Comparison of ENCODE assay signal across 15 cellular contexts in genomic region chr1:93905051-93905450, GRCh38. TPM values are rescaled to one million over a fixed set of nuclear protein-coding genes. Genes with fewer than 3 reads are reported as not detected.
A peak's percentile ranks its signal among the peaks of the same experiment; 100 is the strongest.
DNase-seq lines count a peak whose midpoint lies in the region; TF ChIP-seq lines count a peak whose summit lies in the region.
"Had no signal": no experiment of that assay in that cellular context is flagged by ENCODE, and none has a peak within 500 bp of the region (broad histone marks: within the 10 kb centered on the region; RNA-seq: fewer than 3 reads in every experiment).

No MANE protein-coding gene starts in this region.

- peaks cover 22% of the 10 kb centered on the region for H3K36me3 Mint-ChIP-seq in activated CD4-positive, alpha-beta memory T cell treated with anti-CD3 and anti-CD28 coated beads, Interleukin-2, amount 10 ng/mL, durations not matched to agents 7 days and 5 days (ENCODE audit: low read depth)

- 0 out of 22 replicates have a peak overlapping the region, but pooled peaks of 1 of the 11 experiments have one; percentile 20 for H3K9ac ChIP-seq in BLaER1 treated with 17β-estradiol and CSF1 and Interleukin-3, amounts not matched to agents 10 nM and 100 nM

- H2AFZ ChIP-seq in hepatocyte, result no peak overlapping the region

- WGBS in hepatocyte (ENCODE audit: low lambda C conversion rate, missing lambda C conversion rate), result 79% methylated on average over 1 of the region's 1 CpG
- WGBS in suprapubic skin, result 91% methylated on average over 1 of the region's 1 CpG
- 69 to 96% (median 83%) methylated on average over 1 of the region's 1 CpG for WGBS in adrenal gland, 4 donors

- CTCF ChIA-PET in activated CD4-positive, alpha-beta memory T cell treated with anti-CD3 and anti-CD28 coated beads, Interleukin-2, amount 10 ng/mL, durations not matched to agents 7 days and 5 days (lab: Charles Lee), result interaction anchor here (0.8 to 1.5 kb wide), 2 partner anchors 59 to 61 kb away, joined by 3 to 4 read pairs; no protein-coding TSS in a partner anchor

- POLR2A ChIA-PET in activated CD4-positive, alpha-beta memory T cell treated with anti-CD3 and anti-CD28 coated beads, Interleukin-2, amount 10 ng/mL, durations not matched to agents 7 days and 5 days (lab: Charles Lee), result interaction anchor here (1.2 to 2.8 kb wide), 2 partner anchors 27 to 560 kb away, joined by 3 to 23 read pairs; partner anchors contain the start of gene DNTTIP2

- H3K27ac Mint-ChIP-seq in activated CD4-positive, alpha-beta memory T cell treated with anti-CD3 and anti-CD28 coated beads, Interleukin-2, amount 10 ng/mL, durations not matched to agents 7 days and 5 days, result peak overlapping the region; percentile 75
- H3K27ac Mint-ChIP-seq: nephron progenitor cell had no signal

- no peak overlapping the region for H3K4me3 Mint-ChIP-seq in activated CD4-positive, alpha-beta memory T cell treated with anti-CD3 and anti-CD28 coated beads, Interleukin-2, amount 10 ng/mL, durations not matched to agents 7 days and 5 days
- H3K4me3 Mint-ChIP-seq: activated naive CD8-positive, alpha-beta T cell; nephron progenitor cell had no signal

- no peaks in the 10 kb centered on the region for H3K9me2 ChIP-seq in hepatocyte (replicated peaks; ENCODE audit: insufficient read depth)

- peak overlapping the region; percentile 15 to 93 (median 57); a peak in 21 of 22 replicates for H3K4me2 ChIP-seq in BLaER1 treated with 17β-estradiol and CSF1 and Interleukin-3, amounts not matched to agents 10 nM and 100 nM
- peak overlapping the region; percentile 2 for H3K4me2 ChIP-seq in hepatocyte

- H3K27me3 ChIP-seq in BLaER1 treated with 17β-estradiol and CSF1 and Interleukin-3, amounts not matched to agents 10 nM and 100 nM, result no peaks in the 10 kb centered on the region
- H3K27me3 ChIP-seq in hepatocyte, result no peaks in the 10 kb centered on the region
- H3K27me3 ChIP-seq in suprapubic skin, result no peaks in the 10 kb centered on the region
- H3K27me3 ChIP-seq in adrenal gland, result no peaks in the 10 kb centered on the region

- TF ChIP-seq CTCF in hepatocyte (IDR thresholded peaks at IDR 0.05; ENCODE audit: poor library complexity) (no peak), suprapubic skin (IDR thresholded peaks at IDR 0.05) (no peak), adrenal gland (IDR thresholded peaks at IDR 0.05) (no peak)

- H3K27me3 Mint-ChIP-seq in activated CD4-positive, alpha-beta memory T cell treated with anti-CD3 and anti-CD28 coated beads, Interleukin-2, amount 10 ng/mL, durations not matched to agents 7 days and 5 days, result no peaks in the 10 kb centered on the region
- H3K27me3 Mint-ChIP-seq: activated naive CD8-positive, alpha-beta T cell had no signal

- TF ChIP-seq EP300 in suprapubic skin (IDR thresholded peaks at IDR 0.05), result no peak

- H3K27ac ChIP-seq in BLaER1 treated with 17β-estradiol and CSF1 and Interleukin-3, amounts not matched to agents 10 nM and 100 nM, result peak overlapping the region in 8 of 11 experiments; percentile 1 to 56 (median 42); a peak in 11 of 22 replicates
- no peak overlapping the region for H3K27ac ChIP-seq in hepatocyte
- H3K27ac ChIP-seq in suprapubic skin, result no peak overlapping the region
- peak overlapping the region in 2 of 5 donors; percentile 24 to 35 for H3K27ac ChIP-seq in adrenal gland
- H3K27ac ChIP-seq: left ventricle myocardium inferior had no signal

- peaks cover 50% of the 10 kb centered on the region for H3K4me1 Mint-ChIP-seq in activated CD4-positive, alpha-beta memory T cell treated with anti-CD3 and anti-CD28 coated beads, Interleukin-2, amount 10 ng/mL, durations not matched to agents 7 days and 5 days

- no peaks in the 10 kb centered on the region for H3K9me3 Mint-ChIP-seq in activated CD4-positive, alpha-beta memory T cell treated with anti-CD3 and anti-CD28 coated beads, Interleukin-2, amount 10 ng/mL, durations not matched to agents 7 days and 5 days

- peak; percentile 4 for DNase-seq in EL
- no peak for DNase-seq in activated CD4-positive, alpha-beta memory T cell treated with anti-CD3 and anti-CD28 coated beads, Interleukin-2, amount 10 ng/mL, durations not matched to agents 7 days and 5 days
- DNase-seq in hepatocyte (ENCODE audit: low spot score), result no peak
- no peak for DNase-seq in suprapubic skin (ENCODE audit: low spot score in 2 of 2)
- no peak for DNase-seq in adrenal gland
- DNase-seq in OCI-M1 (lab: John Stamatoyannopoulos, UW), result no peak
- no peak for DNase-seq in NCI-H1436 (lab: John Stamatoyannopoulos, UW)
- DNase-seq: activated CD8-positive, alpha-beta memory T cell treated with anti-CD3 and anti-CD28 coated beads for 24 hours; cerebellar nuclear complex; left ventricle myocardium inferior; NCI-H345; nephron progenitor cell; stimulated activated naive CD4-positive, alpha-beta T cell had no signal

- H3K9me3 ChIP-seq in BLaER1 treated with 17β-estradiol and CSF1 and Interleukin-3, amounts not matched to agents 10 nM and 100 nM (replicated peaks in 1 of 11), result no peaks in the 10 kb centered on the region
- H3K9me3 ChIP-seq in hepatocyte (ENCODE audit: low read depth), result no peaks in the 10 kb centered on the region
- no peaks in the 10 kb centered on the region for H3K9me3 ChIP-seq in suprapubic skin
- H3K9me3 ChIP-seq in adrenal gland (replicated peaks in 1 of 3), result no peaks in the 10 kb centered on the region
- H3K9me3 ChIP-seq: left ventricle myocardium inferior had no signal

- H3K36me3 ChIP-seq in BLaER1 treated with 17β-estradiol and CSF1 and Interleukin-3, amounts not matched to agents 10 nM and 100 nM, result peaks cover 11 to 36% (median 14%) of the 10 kb centered on the region in 11 experiments
- H3K36me3 ChIP-seq in hepatocyte (replicated peaks; ENCODE audit: insufficient read depth, low read depth), result no peaks in the 10 kb centered on the region
- no peaks in the 10 kb centered on the region for H3K36me3 ChIP-seq in suprapubic skin
- H3K36me3 ChIP-seq in adrenal gland (replicated peaks in 1 of 2), result peaks cover 0 to 15% of the 10 kb centered on the region in 2 donors

- intact Hi-C loops in adrenal gland (cut with DNase I), result no loop called here

- no peak for TF ChIP-seq POLR2A in suprapubic skin (IDR thresholded peaks at IDR 0.05)
- no peak for TF ChIP-seq POLR2A in adrenal gland (IDR thresholded peaks at IDR 0.05)

- peaks cover 34 to 56% (median 45%) of the 10 kb centered on the region in 10 experiments for H3K4me1 ChIP-seq in BLaER1 treated with 17β-estradiol and CSF1 and Interleukin-3, amounts not matched to agents 10 nM and 100 nM
- H3K4me1 ChIP-seq in hepatocyte (ENCODE audit: insufficient read depth) (peaks cover 11% of the 10 kb centered on the region), suprapubic skin (peaks cover 16% of the 10 kb centered on the region), adrenal gland (replicated peaks in 1 of 2) (peaks cover 4 to 48% of the 10 kb centered on the region in 2 donors)

- peaks cover 0 to 83% (median 6%) of the 10 kb centered on the region in 11 experiments; a peak in 9 of 22 replicates for H4K20me1 ChIP-seq in BLaER1 treated with 17β-estradiol and CSF1 and Interleukin-3, amounts not matched to agents 10 nM and 100 nM
- H4K20me1 ChIP-seq in hepatocyte (ENCODE audit: insufficient read depth, poor library complexity, severe bottlenecking), result no peaks in the 10 kb centered on the region

- peaks cover 33% of the 10 kb centered on the region for H3K79me2 ChIP-seq in hepatocyte

- no peak overlapping the region for H3K4me3 ChIP-seq in BLaER1 treated with 17β-estradiol and CSF1 and Interleukin-3, amounts not matched to agents 10 nM and 100 nM
- H3K4me3 ChIP-seq in hepatocyte, result no peak overlapping the region
- no peak overlapping the region for H3K4me3 ChIP-seq in suprapubic skin
- no peak overlapping the region for H3K4me3 ChIP-seq in adrenal gland
- H3K4me3 ChIP-seq: left ventricle myocardium inferior had no signal

RNA-seq across cellular contexts. Expression of gene GCLM, which starts 4.2 kb away (rescaled TPM):
- 10 to 100 TPM; 40.1 to 42.1 TPM for total RNA-seq in activated CD4-positive, alpha-beta memory T cell treated with anti-CD3 and anti-CD28 coated beads, Interleukin-2, amount 10 ng/mL, durations not matched to agents 7 days and 5 days
- 10.7 and 12.8 TPM in 2 replicates for total RNA-seq in hepatocyte
- 14.4 and 15.3 TPM in 2 replicates for polyA plus RNA-seq in hepatocyte
- total RNA-seq in suprapubic skin, result 1 to 10 TPM; 4.1 to 8.2 (median 4.9) TPM
- 10 to 100 TPM; 17.9 to 53.7 (median 30.0) TPM for total RNA-seq in adrenal gland
- polyA plus RNA-seq in adrenal gland, result 10 to 100 TPM in 1 of 3 donors, 1 to 10 TPM in 2; 3.9 to 81.3 (median 7.2) TPM

RNA-seq across cellular contexts. Expression of gene DNTTIP2, which starts 26.0 kb away (rescaled TPM):
- 10 to 100 TPM; 65.2 to 66.6 TPM for total RNA-seq in activated CD4-positive, alpha-beta memory T cell treated with anti-CD3 and anti-CD28 coated beads, Interleukin-2, amount 10 ng/mL, durations not matched to agents 7 days and 5 days
- 43.6 and 44.7 TPM in 2 replicates for total RNA-seq in hepatocyte
- 34.4 and 37.8 TPM in 2 replicates for polyA plus RNA-seq in hepatocyte
- 10 to 100 TPM; 31.0 to 50.1 (median 44.7) TPM for total RNA-seq in suprapubic skin
- 10 to 100 TPM; 12.9 to 81.1 (median 31.7) TPM for total RNA-seq in adrenal gland
- polyA plus RNA-seq in adrenal gland, result 100 to 1,000 TPM in 1 of 3 donors, 10 to 100 TPM in 2; 61.0 to 109 (median 61.7) TPM

Comparison
In these comparisons a context has a peak if more than half of its experiments do, and no peak if none do; other contexts are left out.
1. H3K27ac ChIP-seq: peak in BLaER1 treated with 17β-estradiol and CSF1 and Interleukin-3, amounts not matched to agents 10 nM and 100 nM (8 of 11); none in hepatocyte (single experiment) and suprapubic skin (single experiment).